ENCODE assay signal across 28 cellular contexts in the genomic region with DNA sequence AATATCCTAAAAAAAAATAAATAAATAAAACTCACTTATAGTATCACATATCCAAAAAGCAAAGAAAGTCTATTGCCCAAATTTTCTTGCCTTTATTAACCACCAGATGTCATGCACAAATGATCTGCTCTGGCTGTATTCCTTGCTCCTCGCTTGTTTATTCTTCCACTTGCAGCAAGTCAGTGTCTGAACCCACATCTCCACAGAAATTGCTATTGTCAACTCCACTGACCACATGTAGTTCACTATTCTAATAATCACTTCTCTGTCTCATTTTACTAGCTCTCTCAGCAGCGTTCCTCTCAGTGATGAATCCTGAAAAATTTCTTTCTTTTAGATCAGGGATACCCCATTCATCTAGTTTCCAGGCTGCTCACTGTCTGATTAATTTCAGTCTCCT. TPM values are rescaled to one million over a fixed set of nuclear protein-coding genes. Genes with fewer than 3 reads are reported as not detected.
"Had no signal": no experiment of that assay in that cellular context is flagged by ENCODE, and none has a peak within 500 bp of the region (broad histone marks: within the 10 kb centered on the region; RNA-seq: fewer than 3 reads in every experiment).

No MANE protein-coding gene starts in this region.

- H3K9me3 Mint-ChIP-seq: activated CD8-positive, alpha-beta T cell treated with anti-CD3 and anti-CD28 coated beads for 36 hours; activated naive CD8-positive, alpha-beta T cell treated with anti-CD3 and anti-CD28 coated beads for 36 hours had no signal

- H3K4me3 ChIP-seq: breast epithelium, K562, SK-N-MC had no signal

- DNase-seq: activated CD4-positive, alpha-beta T cell treated with anti-CD3 and anti-CD28 coated beads for 36 hours; activated CD4-positive, alpha-beta T cell treated with anti-CD3 and anti-CD28 coated beads, Interleukin-2, amount 50 U/mL, for 1 hour; activated CD8-positive, alpha-beta memory T cell treated with anti-CD3 and anti-CD28 coated beads, Interleukin-2, amount 50 U/mL, for 4 hours; activated CD8-positive, alpha-beta T cell treated with anti-CD3 and anti-CD28 coated beads for 36 hours; activated gamma-delta T cell treated with Interleukin-2 at 50 U/mL for 16 hours; activated naive CD4-positive, alpha-beta T cell treated with anti-CD3 and anti-CD28 coated beads, Interleukin-2, amount 10 ng/mL, durations not matched to agents 7 days and 5 days; activated naive CD8-positive, alpha-beta T cell treated with anti-CD3 and anti-CD28 coated beads for 36 hours; activated T-cell treated with anti-CD3 and anti-CD28 coated beads, Interleukin-2, amount 50 U/mL, for 72 hours; central memory CD4-positive, alpha-beta T cell; Karpas-422; MM.1S; NCI-H1105; NCI-H1436; NCI-H1694 treated with DMSO at 0.1 percent for 48 hours; NCI-H2029 treated with DMSO at 0.1 percent for 48 hours; NCI-H345; NCI-H510A treated with DMSO at 0.1 percent for 48 hours; NCI-H748 treated with DMSO at 0.1 percent for 48 hours; T-cell; T-helper 2 cell; T1000; WERI-Rb-1 had no signal

- H3K4me1 Mint-ChIP-seq: activated CD4-positive, alpha-beta T cell treated with anti-CD3 and anti-CD28 coated beads for 36 hours; activated naive CD4-positive, alpha-beta T cell treated with anti-CD3 and anti-CD28 coated beads, Interleukin-2, amount 10 ng/mL, durations not matched to agents 7 days and 5 days; activated naive CD8-positive, alpha-beta T cell treated with anti-CD3 and anti-CD28 coated beads for 36 hours; T-cell had no signal

- FAIRE-seq: K562, TTC549 had no signal

- H3K9me3 ChIP-seq: breast epithelium had no signal

- H3K36me3 Mint-ChIP-seq: activated naive CD4-positive, alpha-beta T cell treated with anti-CD3 and anti-CD28 coated beads, Interleukin-2, amount 10 ng/mL, durations not matched to agents 7 days and 5 days; activated naive CD8-positive, alpha-beta T cell treated with anti-CD3 and anti-CD28 coated beads for 36 hours; T-cell had no signal

- H3K27ac ChIP-seq: breast epithelium, SK-N-MC, WERI-Rb-1 had no signal

- H3K36me3 ChIP-seq: breast epithelium, WERI-Rb-1 had no signal

- H3K27ac Mint-ChIP-seq: activated CD4-positive, alpha-beta T cell treated with anti-CD3 and anti-CD28 coated beads for 36 hours; activated CD8-positive, alpha-beta T cell treated with anti-CD3 and anti-CD28 coated beads for 36 hours; activated naive CD4-positive, alpha-beta T cell treated with anti-CD3 and anti-CD28 coated beads, Interleukin-2, amount 10 ng/mL, durations not matched to agents 7 days and 5 days; activated naive CD8-positive, alpha-beta T cell treated with anti-CD3 and anti-CD28 coated beads for 36 hours; activated T-cell treated with anti-CD3 and anti-CD28 coated beads, Interleukin-2, amount 50 U/mL, for 72 hours; activated T-helper 2 cell treated with anti-CD3 and anti-CD28 coated beads, Interferon-gamma antibody, Interleukin-2, Interleukin-4, amounts not matched to agents 10 μg/mL and 5 μg/mL and 100 μg/mL, durations not matched to agents 14 hours and 24 hours and 36 hours; T-cell had no signal

- H3K4me1 ChIP-seq: breast epithelium had no signal

- H3K27me3 ChIP-seq: breast epithelium had no signal

- ATAC-seq: activated CD4-positive, alpha-beta T cell treated with anti-CD3 and anti-CD28 coated beads for 36 hours; activated CD8-positive, alpha-beta T cell treated with anti-CD3 and anti-CD28 coated beads for 36 hours; activated T-cell treated with anti-CD3 and anti-CD28 coated beads, Interleukin-2, amount 50 U/mL, for 72 hours; K562; T-cell had no signal

- H3K4me3 Mint-ChIP-seq: activated CD4-positive, alpha-beta T cell treated with anti-CD3 and anti-CD28 coated beads for 36 hours; activated CD8-positive, alpha-beta T cell treated with anti-CD3 and anti-CD28 coated beads for 36 hours; activated naive CD4-positive, alpha-beta T cell treated with anti-CD3 and anti-CD28 coated beads, Interleukin-2, amount 10 ng/mL, durations not matched to agents 7 days and 5 days; activated naive CD8-positive, alpha-beta T cell treated with anti-CD3 and anti-CD28 coated beads for 36 hours; activated T-cell treated with anti-CD3 and anti-CD28 coated beads, Interleukin-2, amount 50 U/mL, for 72 hours; T-cell had no signal

- H3K27me3 Mint-ChIP-seq: activated CD4-positive, alpha-beta T cell treated with anti-CD3 and anti-CD28 coated beads for 36 hours; activated CD8-positive, alpha-beta T cell treated with anti-CD3 and anti-CD28 coated beads for 36 hours; activated naive CD4-positive, alpha-beta T cell treated with anti-CD3 and anti-CD28 coated beads, Interleukin-2, amount 10 ng/mL, durations not matched to agents 7 days and 5 days had no signal

RNA-seq across cellular contexts. Expression of a gene that starts 29.3 kb away (rescaled TPM):
- total RNA-seq: activated CD4-positive, alpha-beta T cell treated with anti-CD3 and anti-CD28 coated beads for 36 hours; activated CD8-positive, alpha-beta T cell treated with anti-CD3 and anti-CD28 coated beads for 36 hours; activated T-helper 2 cell treated with anti-CD3 and anti-CD28 coated beads, Interferon-gamma antibody, Interleukin-2, Interleukin-4, amounts not matched to agents 10 μg/mL and 5 μg/mL and 100 μg/mL, durations not matched to agents 14 hours and 24 hours and 36 hours; K562; RPMI7951 had no signal
- polyA plus RNA-seq: K562 had no signal
